In the genomic region with DNA sequence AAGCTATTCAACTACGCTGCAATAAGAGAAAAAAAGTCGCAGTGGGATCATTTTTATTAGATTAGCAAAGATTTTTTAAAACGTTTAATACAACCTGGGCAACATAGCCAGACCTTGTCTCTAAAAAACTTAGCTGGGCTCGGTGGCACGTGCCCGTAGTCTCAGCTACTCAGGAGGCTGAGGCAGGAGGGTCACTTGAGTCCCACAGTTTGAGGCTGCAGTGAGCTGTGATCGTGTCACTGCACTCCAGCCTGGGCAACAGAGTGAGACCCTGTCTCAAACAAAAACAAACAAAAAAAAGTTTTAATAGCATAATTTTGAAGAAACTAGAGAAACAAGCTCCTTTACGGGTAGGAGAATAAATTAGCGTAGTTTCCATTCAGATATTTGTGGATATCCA, we compare ENCODE assay signal across 8 cellular contexts. TPM values are rescaled to one million over a fixed set of nuclear protein-coding genes. Genes with fewer than 3 reads are reported as not detected.
DNase-seq lines count a peak whose midpoint lies in the region; ATAC-seq and TF ChIP-seq lines count a peak whose summit lies in the region.
"Had no signal": no experiment of that assay in that cellular context is flagged by ENCODE, and none has a peak within 500 bp of the region (broad histone marks: within the 10 kb centered on the region; RNA-seq: fewer than 3 reads in every experiment).

No MANE protein-coding gene starts in this region.

- H3K4me1 ChIP-seq in HAP-1 (peaks cover 9% of the 10 kb centered on the region), esophagus squamous epithelium (peaks cover 0 to 33% (median 13%) of the 10 kb centered on the region in 3 donors), smooth muscle cell (ENCODE audit: low read depth) (peaks cover 15% of the 10 kb centered on the region)

- TF ChIP-seq POLR2A in esophagus squamous epithelium (IDR thresholded peaks at IDR 0.05) = no peak

- peak overlapping the region; percentile 74; the same call in 1 of the 2 replicates for H3K27ac ChIP-seq in SU-DHL-6 (ENCODE audit: low read depth, low read length)
- no peak overlapping the region for H3K27ac ChIP-seq in esophagus squamous epithelium
- H3K27ac ChIP-seq in smooth muscle cell (ENCODE audit: low read depth) = peak overlapping the region; percentile 73

- in situ Hi-C loops in HAP-1 (cut with MboI; ENCODE audit: low sequenced_read_pairs) = no loop called here

- H2AFZ ChIP-seq in SU-DHL-6 (ENCODE audit: low read depth, low read length, severe bottlenecking) (no peak overlapping the region), smooth muscle cell (ENCODE audit: low read depth) (no peak overlapping the region)

- 82 to 84% methylated on average over 9 of the region's 9 CpGs for WGBS in esophagus squamous epithelium, 2 donors
- 90% methylated on average over 9 of the region's 9 CpGs for WGBS in smooth muscle cell (ENCODE audit: low lambda C conversion rate)

- no peak for ATAC-seq in GM19395 (IDR thresholded peaks at IDR 0.05; ENCODE audit: unreplicated experiment)

- peaks cover 46% of the 10 kb centered on the region for H3F3A ChIP-seq in SU-DHL-6 (ENCODE audit: insufficient read depth)
- no peaks in the 10 kb centered on the region for H3F3A ChIP-seq in smooth muscle cell (ENCODE audit: low read depth)

- H3K36me3 ChIP-seq in HAP-1 (replicated peaks) (no peaks in the 10 kb centered on the region), SU-DHL-6 (ENCODE audit: low read length) (no peaks in the 10 kb centered on the region), esophagus squamous epithelium (no peaks in the 10 kb centered on the region), smooth muscle cell (ENCODE audit: low read depth) (no peaks in the 10 kb centered on the region)

- DNase-seq in HAP-1 (ENCODE audit: low spot score in 2 of 2) = no peak
- no peak for DNase-seq in esophagus squamous epithelium (lab: John Stamatoyannopoulos, UW)
- DNase-seq in smooth muscle cell (lab: John Stamatoyannopoulos, UW; ENCODE audit: unreplicated experiment) = no peak
- DNase-seq in UCSD-AML1 (lab: John Stamatoyannopoulos, UW; ENCODE audit: unreplicated experiment) = no peak
- DNase-seq in NCI-H1417 treated with DMSO at 0.1 percent for 48 hours (lab: John Stamatoyannopoulos, UW) = no peak
- DNase-seq: NCI-H1048 had no signal

- TF ChIP-seq CTCF in SU-DHL-6 (IDR thresholded peaks at IDR 0.05; ENCODE audit: insufficient read depth, low read length, poor library complexity, severe bottlenecking) = no peak
- TF ChIP-seq CTCF in esophagus squamous epithelium (IDR thresholded peaks at IDR 0.05) = no peak
- no peak for TF ChIP-seq CTCF in smooth muscle cell (IDR thresholded peaks at IDR 0.05; ENCODE audit: borderline replicate concordance, insufficient read depth, poor library complexity, severe bottlenecking)

- intact Hi-C loops in esophagus squamous epithelium (cut with DNase I) = no loop called here

- H3K9me2 ChIP-seq in SU-DHL-6 (replicated peaks; ENCODE audit: insufficient read depth, low read length) = no peaks in the 10 kb centered on the region

- H3K27me3 ChIP-seq in HAP-1 (ENCODE audit: low read depth) (no peaks in the 10 kb centered on the region), SU-DHL-6 (ENCODE audit: low read length) (no peaks in the 10 kb centered on the region), esophagus squamous epithelium (no peaks in the 10 kb centered on the region), smooth muscle cell (ENCODE audit: low read depth) (no peaks in the 10 kb centered on the region)

- peaks cover 14% of the 10 kb centered on the region; the same call in 1 of the 2 replicates for H3K79me2 ChIP-seq in SU-DHL-6 (ENCODE audit: insufficient read depth, low read length)
- peaks cover 8% of the 10 kb centered on the region for H3K79me2 ChIP-seq in smooth muscle cell (ENCODE audit: low read depth)

- H3K4me2 ChIP-seq in SU-DHL-6 (ENCODE audit: low read depth, low read length, poor library complexity, severe bottlenecking) = peak overlapping the region; percentile 94
- H3K4me2 ChIP-seq in smooth muscle cell = peak overlapping the region; percentile 93

- H3K9me3 ChIP-seq in HAP-1 (no peaks in the 10 kb centered on the region), SU-DHL-6 (ENCODE audit: insufficient read depth, low read length) (no peaks in the 10 kb centered on the region), esophagus squamous epithelium (no peaks in the 10 kb centered on the region), smooth muscle cell (replicated peaks; ENCODE audit: low read depth) (no peaks in the 10 kb centered on the region)

- H3K9ac ChIP-seq in SU-DHL-6 (ENCODE audit: low read length) (peak overlapping the region; percentile 97), smooth muscle cell (ENCODE audit: low read depth) (peak overlapping the region; percentile 87)

- H3K4me3 ChIP-seq in HAP-1 (peak overlapping the region; percentile 65), SU-DHL-6 (ENCODE audit: insufficient read depth, low read length, poor library complexity, severe bottlenecking) (peak overlapping the region; percentile 82), esophagus squamous epithelium (peak overlapping the region; percentile 79 to 91 (median 84)), smooth muscle cell (peak overlapping the region; percentile 64)

- H4K20me1 ChIP-seq in SU-DHL-6 (ENCODE audit: low read depth, low read length) (no peaks in the 10 kb centered on the region), smooth muscle cell (ENCODE audit: low read depth) (no peaks in the 10 kb centered on the region)

RNA-seq across cellular contexts. Expression of a gene that starts 1.0 kb away (rescaled TPM):
- total RNA-seq in esophagus squamous epithelium = 1 to 10 TPM; 4.7 to 9.2 (median 5.4) TPM
- total RNA-seq in smooth muscle cell = 5.4 and 6.8 TPM in 2 replicates
- 2.0 and 5.9 TPM in 2 replicates for polyA plus RNA-seq in smooth muscle cell

Comparison
In these comparisons a context has a peak if more than half of its experiments do, and no peak if none do; other contexts are left out.
1. H3K27ac ChIP-seq: peak in SU-DHL-6 (single experiment) and smooth muscle cell (single experiment); none in esophagus squamous epithelium (0 of 4).
2. Peak in every context shown above with its lines, with median percentiles within 50 percentile points of each other: H3K4me3 ChIP-seq.